In the genomic region with DNA sequence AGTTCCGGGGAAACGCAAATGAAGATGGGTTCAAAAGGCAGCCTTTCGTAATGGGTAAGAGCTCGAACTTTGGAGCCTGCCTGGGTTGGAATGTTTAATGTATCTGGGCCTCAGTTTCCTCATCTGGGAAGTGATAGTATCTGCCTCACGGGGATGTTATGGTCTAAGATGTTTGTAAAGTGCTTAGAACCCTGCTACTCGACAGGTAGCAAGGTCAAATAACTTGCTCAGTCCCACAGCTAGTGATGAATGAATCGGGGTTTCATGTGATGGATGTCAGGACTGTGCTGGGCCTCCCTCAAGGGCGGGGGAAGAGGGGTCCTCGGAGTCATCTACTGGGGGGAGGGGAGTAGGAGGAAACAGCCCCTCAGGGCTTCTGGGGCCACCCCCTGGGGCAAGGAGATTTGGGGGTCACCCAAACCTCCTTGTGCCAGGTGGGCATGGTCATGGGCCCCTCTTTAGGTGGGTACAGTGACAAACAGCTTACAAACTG, we compare ENCODE assay signal across 9 cellular contexts. TPM values are rescaled to one million over a fixed set of nuclear protein-coding genes. Genes with fewer than 3 reads are reported as not detected.
DNase-seq lines count a peak whose midpoint lies in the region; ATAC-seq and TF ChIP-seq lines count a peak whose summit lies in the region.
"Had no signal": no experiment of that assay in that cellular context is flagged by ENCODE, and none has a peak within 500 bp of the region (broad histone marks: within the 10 kb centered on the region; RNA-seq: fewer than 3 reads in every experiment).

No MANE protein-coding gene starts in this region.

- whole genome bisulfite sequencing in hepatocyte (ENCODE audit: low lambda C conversion rate, missing lambda C conversion rate) = 74% methylated on average over 9 of the region's 9 CpGs

- intact Hi-C loops in activated CD4-positive, alpha-beta memory T cell treated with anti-CD3 and anti-CD28 coated beads for 36 hours (cut with micrococcal nuclease) = loop anchor here (1.0 to 5.0 kb wide), 6 partner anchors 29 to 235 kb away; a partner anchor contains a TSS

- H3K9me3 Mint-ChIP-seq in activated CD4-positive, alpha-beta memory T cell treated with anti-CD3 and anti-CD28 coated beads for 36 hours = no peaks in the 10 kb centered on the region

- peaks cover 50% of the 10 kb centered on the region for H3K4me1 Mint-ChIP-seq in activated CD4-positive, alpha-beta memory T cell treated with anti-CD3 and anti-CD28 coated beads for 36 hours (ENCODE audit: low read depth)

- TF ChIP-seq CTCF in HFF-Myc (IDR thresholded peaks at IDR 0.05; ENCODE audit: low read depth, low read length, missing control alignments) = no peak
- no peak for TF ChIP-seq CTCF in hepatocyte (IDR thresholded peaks at IDR 0.05; ENCODE audit: poor library complexity)

- H3K27ac Mint-ChIP-seq in activated CD4-positive, alpha-beta memory T cell treated with anti-CD3 and anti-CD28 coated beads for 36 hours = peak overlapping the region; percentile 81

- POLR2A ChIA-PET in activated CD4-positive, alpha-beta memory T cell treated with anti-CD3 and anti-CD28 coated beads for 36 hours (lab: Charles Lee) = interaction anchor here (1.2 to 2.4 kb wide), 3 partner anchors 9 to 101 kb away, joined by 3 to 12 read pairs (median 6); a partner anchor contains a TSS

- no peak for ATAC-seq in HG03159 (IDR thresholded peaks at IDR 0.05; ENCODE audit: unreplicated experiment)
- ATAC-seq in GM19328 (IDR thresholded peaks at IDR 0.05; ENCODE audit: unreplicated experiment) = no peak

- H3K4me2 ChIP-seq in hepatocyte = peak overlapping the region; percentile 74

- no peaks in the 10 kb centered on the region for H3K36me3 ChIP-seq in hepatocyte (replicated peaks; ENCODE audit: insufficient read depth, low read depth)

- peak overlapping the region; percentile 56 for H3K27ac ChIP-seq in hepatocyte

- H3K27me3 ChIP-seq in hepatocyte = no peaks in the 10 kb centered on the region

- no peaks in the 10 kb centered on the region for H3K4me1 ChIP-seq in hepatocyte (ENCODE audit: insufficient read depth)

- H2AFZ ChIP-seq in hepatocyte = peak overlapping the region; percentile 15

- H3K9me2 ChIP-seq in hepatocyte (replicated peaks; ENCODE audit: insufficient read depth) = no peaks in the 10 kb centered on the region

- H3K4me3 ChIP-seq in HFF-Myc (replicated peaks; ENCODE audit: low read depth, low read length) (peak overlapping the region; percentile 88), hepatocyte (peak overlapping the region; percentile 13)

- no peaks in the 10 kb centered on the region for H4K20me1 ChIP-seq in hepatocyte (ENCODE audit: insufficient read depth, poor library complexity, severe bottlenecking)

- H3K79me2 ChIP-seq in hepatocyte = no peaks in the 10 kb centered on the region

- peaks cover 13% of the 10 kb centered on the region for H3K36me3 Mint-ChIP-seq in activated CD4-positive, alpha-beta memory T cell treated with anti-CD3 and anti-CD28 coated beads for 36 hours

- H3K27me3 Mint-ChIP-seq in activated CD4-positive, alpha-beta memory T cell treated with anti-CD3 and anti-CD28 coated beads for 36 hours = no peaks in the 10 kb centered on the region

- H3K9me3 ChIP-seq in hepatocyte (ENCODE audit: low read depth) = no peaks in the 10 kb centered on the region

- CTCF ChIA-PET in activated CD4-positive, alpha-beta memory T cell treated with anti-CD3 and anti-CD28 coated beads for 36 hours (lab: Charles Lee) = interaction anchor here (1.2 to 17.6 kb wide), 6 partner anchors 8 to 111 kb away, joined by 4 to 290 read pairs (median 6); a partner anchor contains a TSS

- H3K4me3 Mint-ChIP-seq in activated CD4-positive, alpha-beta memory T cell treated with anti-CD3 and anti-CD28 coated beads for 36 hours = peak overlapping the region; percentile 95

- DNase-seq in HFF-Myc (ENCODE audit: extremely low read depth, low read depth) (no peak), hepatocyte (ENCODE audit: low spot score) (no peak), GDM1 (lab: John Stamatoyannopoulos, UW) (no peak), NCI-H774 (lab: John Stamatoyannopoulos, UW) (no peak)
- DNase-seq in activated CD4-positive, alpha-beta memory T cell treated with anti-CD3 and anti-CD28 coated beads for 36 hours = peak; percentile 49
- peak; percentile 26 for DNase-seq in stimulated activated CD4-positive, alpha-beta T cell treated with anti-CD3 and anti-CD28 coated beads, Interleukin-4, amount 100 ng/mL, for 24 hours

RNA-seq across cellular contexts. Expression of a gene that starts 0.7 kb away (rescaled TPM):
- total RNA-seq in activated CD4-positive, alpha-beta memory T cell treated with anti-CD3 and anti-CD28 coated beads for 36 hours = 10 to 100 TPM; 32.5 to 34.4 TPM
- 17.0 and 18.6 TPM in 2 replicates for total RNA-seq in hepatocyte
- 10.4 and 12.2 TPM in 2 replicates for polyA plus RNA-seq in hepatocyte

RNA-seq across cellular contexts. Expression of a gene that starts 15.6 kb away (rescaled TPM):
- total RNA-seq in activated CD4-positive, alpha-beta memory T cell treated with anti-CD3 and anti-CD28 coated beads for 36 hours = not detected
- 64.9 and 66.4 TPM in 2 replicates for total RNA-seq in hepatocyte
- 48.0 and 56.5 TPM in 2 replicates for polyA plus RNA-seq in hepatocyte
- total RNA-seq: SK-MEL-5 had no signal

RNA-seq across cellular contexts. Expression of a gene that starts 28.9 kb away (rescaled TPM):
- total RNA-seq in activated CD4-positive, alpha-beta memory T cell treated with anti-CD3 and anti-CD28 coated beads for 36 hours = 100 to 1,000 TPM; 170 to 183 TPM
- 88.9 and 124 TPM in 2 replicates for total RNA-seq in hepatocyte
- polyA plus RNA-seq in hepatocyte = 179 and 236 TPM in 2 replicates

RNA-seq across cellular contexts. Expression of a gene that starts 46.0 kb away (rescaled TPM):
- 10 to 100 TPM; 15.1 to 17.2 TPM for total RNA-seq in activated CD4-positive, alpha-beta memory T cell treated with anti-CD3 and anti-CD28 coated beads for 36 hours
- total RNA-seq in hepatocyte = 1.5 and 3.3 TPM in 2 replicates
- 6.7 and 10.6 TPM in 2 replicates for polyA plus RNA-seq in hepatocyte

Comparison
In these comparisons a context has a peak if more than half of its experiments do, and no peak if none do; other contexts are left out.
1. DNase-seq: peak in activated CD4-positive, alpha-beta memory T cell treated with anti-CD3 and anti-CD28 coated beads for 36 hours (single experiment) and stimulated activated CD4-positive, alpha-beta T cell treated with anti-CD3 and anti-CD28 coated beads, Interleukin-4, amount 100 ng/mL, for 24 hours (single experiment); none in HFF-Myc (single experiment), hepatocyte (single experiment), GDM1 (single experiment) and NCI-H774 (single experiment).
2. RNA of a gene that starts 15.6 kb away (total RNA-seq): 64.9 to 66.4 TPM in hepatocyte; not detected in activated CD4-positive, alpha-beta memory T cell treated with anti-CD3 and anti-CD28 coated beads for 36 hours; every median in the first group is over 10 times any median in the second.